Comparison of ENCODE assay signal across 8 cellular contexts in the genomic region with DNA sequence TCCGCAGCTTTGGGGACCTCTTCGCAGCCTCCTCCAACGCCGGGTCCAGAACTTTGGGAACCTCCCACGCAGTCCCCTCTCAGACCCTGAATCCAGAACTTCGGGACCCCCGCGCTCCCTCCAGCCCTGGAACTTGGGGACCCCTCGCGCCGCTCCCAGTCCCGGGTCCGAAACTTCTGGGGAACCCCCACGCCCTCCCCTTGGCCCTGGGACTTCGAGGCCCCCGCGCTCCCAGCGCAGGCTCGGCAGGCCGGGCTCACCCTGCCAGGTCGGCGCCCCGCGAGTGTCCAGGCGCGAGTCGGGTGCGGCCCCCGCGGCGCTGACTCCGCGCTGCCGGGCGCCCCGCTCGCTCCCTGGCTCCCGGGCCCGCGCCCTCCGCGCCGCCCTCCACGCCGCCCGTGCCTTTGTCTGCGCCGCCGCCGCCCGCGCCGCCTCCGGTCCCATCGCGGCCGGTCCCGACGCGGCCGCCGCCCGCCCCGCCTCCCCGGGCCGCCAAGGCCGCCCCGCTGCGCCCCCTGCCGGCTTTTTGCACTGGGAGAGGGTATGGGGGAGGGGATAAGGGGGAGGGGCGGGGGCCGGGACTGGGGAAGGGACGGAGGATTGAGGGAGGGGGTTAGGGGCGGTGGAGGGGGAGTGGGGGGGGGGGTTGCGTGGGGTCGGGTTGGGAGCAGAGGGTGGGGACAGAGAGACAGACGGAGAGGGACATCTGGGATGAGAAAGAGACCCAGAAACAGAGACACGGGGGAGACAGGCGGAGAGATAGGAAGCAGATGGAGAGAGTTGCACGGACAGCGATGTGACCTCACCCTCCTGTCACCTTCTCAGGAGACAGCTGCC. TPM values are rescaled to one million over a fixed set of nuclear protein-coding genes. Genes with fewer than 3 reads are reported as not detected.
DNase-seq lines count a peak whose midpoint lies in the region; ATAC-seq, FAIRE-seq and TF ChIP-seq lines count a peak whose summit lies in the region.

A gene (minus strand): TSS at position 427 of the 837 bp plus-strand sequence. CDS start 2,235 bp downstream, outside the sequence.

- H3K27ac Mint-ChIP-seq in astrocyte (ENCODE audit: unreplicated experiment), result peak within 1 kb of the TSS; percentile 64

- H3K36me3 ChIP-seq in DOHH2 (ENCODE audit: control insufficient read depth, low read length), result no peaks in the 10 kb centered on the region
- peaks cover 3% of the 10 kb centered on the region for H3K36me3 ChIP-seq in astrocyte (ENCODE audit: insufficient read depth, low read length)
- no peaks in the 10 kb centered on the region for H3K36me3 ChIP-seq in urinary bladder (ENCODE audit: insufficient read depth)

- peak within 1 kb of the TSS; percentile 52 for H3K4me2 ChIP-seq in DOHH2 (ENCODE audit: low read length)
- peak within 1 kb of the TSS; percentile 99 for H3K4me2 ChIP-seq in astrocyte (ENCODE audit: low read length)

- H3K36me3 Mint-ChIP-seq in astrocyte (ENCODE audit: low read depth, unreplicated experiment), result peaks cover 11% of the 10 kb centered on the region

- under 1% methylated on average over 81 of the region's 81 CpGs for WGBS in urinary bladder

- H3K4me3 Mint-ChIP-seq in astrocyte (ENCODE audit: unreplicated experiment), result peak within 1 kb of the TSS; percentile 90

- H3K4me3 ChIP-seq in DOHH2 (ENCODE audit: low read length) (peak within 1 kb of the TSS; percentile 32), astrocyte (ENCODE audit: insufficient read depth, low read depth, low read length) (peak within 1 kb of the TSS; percentile 90), urinary bladder (ENCODE audit: low read depth, low read length) (peak within 1 kb of the TSS; percentile 82)

- no peak for TF ChIP-seq EP300 in Ishikawa (IDR thresholded peaks at IDR 0.05; ENCODE audit: borderline replicate concordance)

- no peaks in the 10 kb centered on the region for H3K9me2 ChIP-seq in DOHH2 (replicated peaks; ENCODE audit: control insufficient read depth, low read length)

- TF ChIP-seq CTCF in DOHH2 (IDR thresholded peaks at IDR 0.05; ENCODE audit: low read depth, low read length, poor library complexity, severe bottlenecking) (no peak), astrocyte (IDR thresholded peaks at IDR 0.05; ENCODE audit: insufficient read depth, low read depth, low read length) (no peak)

- ATAC-seq in HG02884 (IDR thresholded peaks at IDR 0.05; ENCODE audit: unreplicated experiment), result no peak

- peaks cover 6% of the 10 kb centered on the region for H3K4me1 Mint-ChIP-seq in astrocyte (ENCODE audit: low read depth, unreplicated experiment)

- H3K79me2 ChIP-seq in DOHH2 (ENCODE audit: control insufficient read depth, low read length), result no peaks in the 10 kb centered on the region
- peaks cover 21% of the 10 kb centered on the region for H3K79me2 ChIP-seq in astrocyte (ENCODE audit: insufficient read depth, low read length)

- H3F3A ChIP-seq in DOHH2 (ENCODE audit: control insufficient read depth, insufficient read depth), result no peaks in the 10 kb centered on the region

- peak; percentile 49 to 66 (median 58) for DNase-seq in T-helper 2 cell
- DNase-seq in astrocyte (ENCODE audit: low read depth), result no peak
- peak; percentile 95 for DNase-seq in hepatic stellate cell (ENCODE audit: low spot score)
- peak; percentile 76 for DNase-seq in putamen (ENCODE audit: low spot score)

- H3K27me3 ChIP-seq in DOHH2 (ENCODE audit: control insufficient read depth, low read length), result peaks cover 34% of the 10 kb centered on the region
- no peaks in the 10 kb centered on the region for H3K27me3 ChIP-seq in astrocyte (ENCODE audit: insufficient read depth, low read length)

- H3K27ac ChIP-seq in DOHH2 (ENCODE audit: low read depth, low read length) (no peak within 1 kb of the TSS), astrocyte (ENCODE audit: low read depth, low read length) (peak within 1 kb of the TSS; percentile 71), urinary bladder (ENCODE audit: low read depth) (peak within 1 kb of the TSS; percentile 68)

- H4K20me1 ChIP-seq in DOHH2 (ENCODE audit: control insufficient read depth, insufficient read depth, low read depth, low read length) (no peaks in the 10 kb centered on the region), astrocyte (ENCODE audit: insufficient read depth, low read length) (peaks cover 31% of the 10 kb centered on the region)

- H3K27me3 Mint-ChIP-seq in astrocyte (ENCODE audit: low read depth, unreplicated experiment), result peaks cover 20% of the 10 kb centered on the region

- H2AFZ ChIP-seq in astrocyte (ENCODE audit: low read depth, low read length), result peak within 1 kb of the TSS; percentile 77

- peak; percentile 18; the same call in 1 of the 2 replicates for TF ChIP-seq RAD21 in Ishikawa (IDR thresholded peaks at IDR 0.05; ENCODE audit: low read depth)

- H3K9me3 ChIP-seq in DOHH2 (ENCODE audit: control insufficient read depth, insufficient read depth, low read length) (no peaks in the 10 kb centered on the region), astrocyte (ENCODE audit: insufficient read depth, low read depth, low read length) (no peaks in the 10 kb centered on the region)

- peaks cover 8% of the 10 kb centered on the region for H3K4me1 ChIP-seq in DOHH2 (ENCODE audit: control insufficient read depth, low read length)
- H3K4me1 ChIP-seq in astrocyte (ENCODE audit: insufficient read depth, low read length), result peaks cover 12% of the 10 kb centered on the region
- peaks cover 3% of the 10 kb centered on the region for H3K4me1 ChIP-seq in urinary bladder (ENCODE audit: insufficient read depth)

- H3K9ac ChIP-seq in astrocyte (ENCODE audit: low read length), result peak within 1 kb of the TSS; percentile 93

- FAIRE-seq in astrocyte (lab: Jason Lieb, UNC), result no peak

- no peaks in the 10 kb centered on the region for H3K9me3 Mint-ChIP-seq in astrocyte (ENCODE audit: unreplicated experiment)

TF ChIP-seq in Ishikawa, 13 proteins besides CTCF, POLR2A, EP300 and RAD21:
- TF ChIP-seq EGR1 (IDR thresholded peaks at IDR 0.05) (0 out of 2 replicates have a peak, but pooled peaks have one; percentile 9), TCF12 (IDR thresholded peaks at IDR 0.05; ENCODE audit: low read depth) (no peak)
- TF ChIP-seq, protein P1, sequence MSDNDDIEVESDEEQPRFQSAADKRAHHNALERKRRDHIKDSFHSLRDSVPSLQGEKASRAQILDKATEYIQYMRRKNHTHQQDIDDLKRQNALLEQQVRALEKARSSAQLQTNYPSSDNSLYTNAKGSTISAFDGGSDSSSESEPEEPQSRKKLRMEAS (IDR thresholded peaks at IDR 0.05), result peak; percentile 35; the same call in 1 of the 2 replicates

RNA-seq across cellular contexts. Expression of the gene that starts here (rescaled TPM):
- total RNA-seq in astrocyte (41.9 and 42.2 TPM in 2 replicates), urinary bladder (20.7 TPM)
- polyA plus RNA-seq in urinary bladder, result 28.4 TPM

Comparison
In these comparisons a context has a peak if more than half of its experiments do, and no peak if none do; other contexts are left out.
1. H3K4me3 ChIP-seq: peak in every context shown above with its lines; median percentile 90 in astrocyte; 82 in urinary bladder; 32 in DOHH2.